ENCODE assay signal across 11 cellular contexts in the genomic region with DNA sequence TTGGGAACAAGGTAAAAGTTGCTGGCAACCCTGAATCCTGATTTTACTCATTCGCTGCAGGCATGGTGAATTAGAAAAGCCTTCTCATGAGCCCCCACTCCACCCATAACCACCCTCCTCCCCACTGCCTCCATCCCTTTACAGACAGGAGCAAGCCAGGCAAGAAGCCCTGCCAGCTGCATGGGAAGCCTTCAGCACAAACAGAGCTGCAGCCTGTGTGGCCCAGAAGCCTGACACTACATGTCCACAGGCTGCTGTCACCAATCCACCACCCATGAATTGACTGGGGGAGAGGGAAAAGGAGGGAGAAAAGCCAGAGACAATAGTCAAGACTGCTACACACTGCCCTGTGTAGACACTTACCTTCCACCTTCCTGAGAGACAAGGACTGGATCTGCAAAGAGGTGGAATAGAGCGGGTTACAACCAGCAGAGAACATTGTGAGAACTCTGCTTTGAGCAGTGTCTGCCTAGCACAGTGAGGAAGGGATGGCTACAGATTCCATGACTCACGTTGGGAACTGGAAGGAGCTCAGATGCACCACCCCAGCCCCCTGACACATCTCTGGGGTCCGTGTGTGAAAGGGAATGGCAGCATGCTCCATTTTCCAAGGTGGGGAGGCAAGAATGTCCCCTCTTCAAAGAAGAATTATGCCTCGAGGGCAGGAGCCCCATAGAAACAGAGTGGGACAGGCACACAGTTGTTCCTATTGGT. TPM values are rescaled to one million over a fixed set of nuclear protein-coding genes. Genes with fewer than 3 reads are reported as not detected.
DNase-seq lines count a peak whose midpoint lies in the region; ATAC-seq, FAIRE-seq and TF ChIP-seq lines count a peak whose summit lies in the region.
"Had no signal": no experiment of that assay in that cellular context is flagged by ENCODE, and none has a peak within 500 bp of the region (broad histone marks: within the 10 kb centered on the region; RNA-seq: fewer than 3 reads in every experiment).

No MANE protein-coding gene starts in this region.

- 86% methylated on average over 5 of the region's 5 CpGs for WGBS in HepG2 (ENCODE audit: low lambda C conversion rate)

- H3K27me3 Mint-ChIP-seq in mesothelial cell of epicardium (ENCODE audit: low read depth): no peaks in the 10 kb centered on the region

- H3K4me1 Mint-ChIP-seq in mesothelial cell of epicardium: peaks cover 14% of the 10 kb centered on the region

- no peaks in the 10 kb centered on the region for H3K27me3 ChIP-seq in HepG2 (ENCODE audit: control insufficient read depth in 1 of 2, insufficient read depth in 2 of 2, low read length in 2 of 2)

- TF ChIP-seq EP300 in HepG2 (IDR thresholded peaks at IDR 0.05; ENCODE audit: low read depth in 2 of 2, low read length in 2 of 2): no peak
- TF ChIP-seq EP300 in HepG2 (CRISPR knock-in tag; IDR thresholded peaks at IDR 0.05; ENCODE audit: borderline replicate concordance): no peak

- BruUV-seq in HepG2 (replicated peaks; lab: Mats Ljungman, UMichigan): no TSS peak

- H3K36me3 ChIP-seq in HEK293 (ENCODE audit: control insufficient read depth in 2 of 2, insufficient read depth in 1 of 2, low read length in 2 of 2) (peaks cover 0 to 75% of the 10 kb centered on the region in 2 experiments; a peak in 1 of 3 replicates), HepG2 (replicated peaks in 1 of 2; ENCODE audit: control insufficient read depth in 1 of 2, insufficient read depth in 2 of 2, low read length in 2 of 2) (no peaks in the 10 kb centered on the region)

- H3K27ac ChIP-seq in HEK293 (ENCODE audit: extremely low read depth, low read depth, low read length) (peak overlapping the region; percentile 43; the same call in 1 of the 2 replicates), HepG2 (ENCODE audit: extremely low read length, insufficient read depth, low read length) (no peak overlapping the region)

- TF ChIP-seq CTCF in AG04449 (IDR thresholded peaks at IDR 0.05; ENCODE audit: insufficient read depth, low read length, missing control alignments) (no peak), HEK293 (tag by site-specific recombination; IDR thresholded peaks at IDR 0.05) (no peak), cardiac fibroblast (IDR thresholded peaks at IDR 0.05; ENCODE audit: low read depth, low read length) (no peak), mesothelial cell of epicardium (IDR thresholded peaks at IDR 0.05; ENCODE audit: unreplicated experiment) (no peak), HepG2 (CRISPR knock-in tag; IDR thresholded peaks at IDR 0.05) (no peak)

- H3K4me3 ChIP-seq in AG04449 (ENCODE audit: low read depth, low read length): peak overlapping the region; percentile 25; the same call in 1 of the 2 replicates
- H3K4me3 ChIP-seq in HEK293 (ENCODE audit: low read depth, low read length): no peak overlapping the region
- no peak overlapping the region for H3K4me3 ChIP-seq in cardiac fibroblast (replicated peaks in 1 of 2; ENCODE audit: low read depth in 2 of 2, low read length in 2 of 2)
- no peak overlapping the region for H3K4me3 ChIP-seq in HepG2 (replicated peaks in 1 of 3; ENCODE audit: insufficient read depth in 1 of 3, low read depth in 2 of 3, low read length in 3 of 3)

- peak overlapping the region; percentile 76 for H3K27ac Mint-ChIP-seq in mesothelial cell of epicardium

- no peak for TF ChIP-seq RAD21 in HepG2 (CRISPR knock-in tag; IDR thresholded peaks at IDR 0.05)

- intact Hi-C loops in HepG2 (cut with micrococcal nuclease; ENCODE audit: unreplicated experiment): no loop called here

- H3K4me1 ChIP-seq in HEK293 (ENCODE audit: control insufficient read depth, insufficient read depth, low read length) (0 out of 2 replicates have a peak, but pooled peaks cover 8% of the 10 kb centered on the region), HepG2 (ENCODE audit: insufficient read depth, low read length) (peaks cover 10% of the 10 kb centered on the region)

- no peak overlapping the region for H2AFZ ChIP-seq in HepG2 (ENCODE audit: low read length)

- peaks cover 30% of the 10 kb centered on the region for H3K36me3 Mint-ChIP-seq in mesothelial cell of epicardium

- in situ Hi-C loops in HepG2 (cut with HindIII; ENCODE audit: extremely low pct_ligation_motif_present, low pct_unique_long_range_greater_than_20kb): no loop called here

- no peak for FAIRE-seq in HepG2 (lab: Jason Lieb, UNC)

- H3K9me3 Mint-ChIP-seq in mesothelial cell of epicardium: no peaks in the 10 kb centered on the region

- no peaks in the 10 kb centered on the region for H4K20me1 ChIP-seq in HepG2 (ENCODE audit: insufficient read depth, low read length)

- ATAC-seq in HepG2 (no peak; the same call in 2 of the 3 replicates), HG02938 (IDR thresholded peaks at IDR 0.05; ENCODE audit: unreplicated experiment) (no peak), HG02763 (IDR thresholded peaks at IDR 0.05; ENCODE audit: unreplicated experiment) (no peak)

- no peak overlapping the region for H3K4me3 Mint-ChIP-seq in mesothelial cell of epicardium

- H3K9me3 ChIP-seq in HEK293 (ENCODE audit: control insufficient read depth, insufficient read depth, low read depth, low read length) (no peaks in the 10 kb centered on the region), HepG2 (ENCODE audit: low read length) (no peaks in the 10 kb centered on the region)

- no peak for DNase-seq in AG04449 (ENCODE audit: low read depth, low spot score)
- DNase-seq in cardiac fibroblast (ENCODE audit: low read depth in 2 of 2): peak; percentile 62 to 78
- DNase-seq in mesothelial cell of epicardium (ENCODE audit: low spot score in 2 of 2, unreplicated experiment in 2 of 2): no peak
- no peak for DNase-seq in GOT3 (lab: John Stamatoyannopoulos, UW)
- DNase-seq in HepG2 (ENCODE audit: low spot score): no peak
- DNase-seq: activated CD8-positive, alpha-beta memory T cell treated with anti-CD3 and anti-CD28 coated beads, Interleukin-2, amount 50 U/mL, for 48 hours; substantia nigra had no signal

- no peaks in the 10 kb centered on the region for H3K79me2 ChIP-seq in HepG2 (ENCODE audit: insufficient read depth, low read length)

- CTCF ChIA-PET in AG04449 (lab: Yijun Ruan, JAX) (interaction anchor here (1.6 to 25.2 kb wide), 5 partner anchors 13 to 35 kb away, joined by 4 to 626 read pairs (median 5); a partner anchor contains a TSS), HEK293 (lab: Yijun Ruan, JAX) (interaction anchor here (0.8 to 2.2 kb wide), 4 partner anchors 8 to 398 kb away, joined by 3 to 16 read pairs (median 4); no protein-coding TSS in a partner anchor), HepG2 (lab: Yijun Ruan, JAX; ENCODE audit: low intra/inter-chr PET ratio, low total read pairs) (no interaction called here)

- POLR2A ChIA-PET in AG04449 (lab: Yijun Ruan, JAX): interaction anchor here (0.6 to 1.7 kb wide), 5 partner anchors 19 to 333 kb away, joined by 3 to 15 read pairs (median 5); a partner anchor contains a TSS
- POLR2A ChIA-PET in HEK293 (lab: Yijun Ruan, JAX): interaction anchor here (1.0 to 1.6 kb wide), 2 partner anchors 11 to 34 kb away, joined by 3 to 10 read pairs; a partner anchor contains a TSS
- POLR2A ChIA-PET in HepG2 (lab: Yijun Ruan, JAX): no interaction called here

- no peak overlapping the region for H3K9ac ChIP-seq in HepG2 (ENCODE audit: insufficient read depth, low read depth, low read length)

- no peak for TF ChIP-seq POLR2A in HepG2 (IDR thresholded peaks at IDR 0.05; ENCODE audit: insufficient read depth in 1 of 2, low read depth in 2 of 2, low read length in 2 of 2)

- H3K4me2 ChIP-seq in HepG2 (ENCODE audit: low read depth, low read length): no peak overlapping the region

RNA-seq across cellular contexts. Expression of a gene that starts 33.9 kb away (rescaled TPM):
- total RNA-seq in mesothelial cell of epicardium (24.9 to 26.5 TPM (median 25.1 TPM) in 3 replicates), HepG2 (2016; rRNA removed; fragmentation: Illumina TruSeq; extraction: Trizol) (1.1 and 1.2 TPM in 2 replicates)
- total RNA-seq in HepG2 (2016; cell fraction: cytosol; rRNA removed; fragmentation: Illumina TruSeq; extraction: Trizol; ENCODE audit: low read depth): 0.26 and 0.30 TPM in 2 replicates
- 1.1 and 2.5 TPM in 2 replicates for total RNA-seq in HepG2 (2016; cell fraction: insoluble cytoplasmic fraction; rRNA removed; fragmentation: Illumina TruSeq; extraction: Trizol)
- total RNA-seq in HepG2 (2016; cell fraction: membrane; rRNA removed; fragmentation: Illumina TruSeq; extraction: Trizol): 0.62 and 0.90 TPM in 2 replicates
- total RNA-seq in HepG2 (2016; cell fraction: nucleus; rRNA removed; fragmentation: Illumina TruSeq; extraction: Trizol): 3.9 and 7.0 TPM in 2 replicates
- polyA plus RNA-seq in HepG2 (2011; rRNA removed): 0.39 and 0.90 TPM in 2 replicates
- polyA plus RNA-seq in HepG2 (2011; cell fraction: cytosol; rRNA removed): 0.24 and 0.56 TPM in 2 replicates
- polyA plus RNA-seq in HepG2 (2011; cell fraction: nucleus; rRNA removed): 5.1 and 5.6 TPM in 2 replicates
- polyA plus RNA-seq in HepG2 (2012): 0.47 and 0.85 TPM in 2 replicates
- 0.08 and 0.09 TPM in 2 replicates for polyA plus RNA-seq in HepG2 (2016; cell fraction: cytosol; fragmentation: Illumina TruSeq; extraction: Trizol; ENCODE audit: low read depth)
- polyA plus RNA-seq in HepG2 (2016; cell fraction: insoluble cytoplasmic fraction; fragmentation: Illumina TruSeq; extraction: Trizol; ENCODE audit: low read depth): 0.66 and 0.96 TPM in 2 replicates
- polyA plus RNA-seq in HepG2 (2016; cell fraction: membrane; fragmentation: Illumina TruSeq; extraction: Trizol; ENCODE audit: low read depth): 0.25 and 0.31 TPM in 2 replicates
- 4.3 and 4.5 TPM in 2 replicates for polyA plus RNA-seq in HepG2 (2016; cell fraction: nucleus; fragmentation: Illumina TruSeq; extraction: Trizol; ENCODE audit: insufficient read depth, low read depth)
- 1.6 and 21.0 TPM in 2 replicates for polyA minus RNA-seq in HepG2 (2011; rRNA and poly(A)+ RNA removed; ENCODE audit: low replicate concordance)
- 0.88 and 1.2 TPM in 2 replicates for polyA minus RNA-seq in HepG2 (2011; cell fraction: cytosol; rRNA and poly(A)+ RNA removed)
- polyA minus RNA-seq in HepG2 (2011; cell fraction: nucleus; rRNA and poly(A)+ RNA removed): 8.6 and 8.9 TPM in 2 replicates

RNA-seq across cellular contexts. Expression of a gene that starts 50.7 kb away (rescaled TPM):
- total RNA-seq in mesothelial cell of epicardium (not detected in 3 replicates), HepG2 (2016; rRNA removed; fragmentation: Illumina TruSeq; extraction: Trizol) (not detected in 2 replicates)
- not detected in 2 replicates for total RNA-seq in HepG2 (2016; cell fraction: cytosol; rRNA removed; fragmentation: Illumina TruSeq; extraction: Trizol; ENCODE audit: low read depth)
- not detected in 2 replicates for total RNA-seq in HepG2 (2016; cell fraction: insoluble cytoplasmic fraction; rRNA removed; fragmentation: Illumina TruSeq; extraction: Trizol)
- total RNA-seq in HepG2 (2016; cell fraction: membrane; rRNA removed; fragmentation: Illumina TruSeq; extraction: Trizol): not detected in 2 replicates
- not detected in 2 replicates for total RNA-seq in HepG2 (2016; cell fraction: nucleus; rRNA removed; fragmentation: Illumina TruSeq; extraction: Trizol)
- polyA plus RNA-seq in HepG2 (2011; rRNA removed): not detected in 2 replicates
- polyA plus RNA-seq in HepG2 (2011; cell fraction: cytosol; rRNA removed): not detected in 2 replicates
- polyA plus RNA-seq in HepG2 (2011; cell fraction: nucleus; rRNA removed): not detected in 2 replicates
- polyA plus RNA-seq in HepG2 (2012): not detected in 2 replicates
- polyA plus RNA-seq in HepG2 (2016; cell fraction: cytosol; fragmentation: Illumina TruSeq; extraction: Trizol; ENCODE audit: low read depth): not detected in 2 replicates
- polyA plus RNA-seq in HepG2 (2016; cell fraction: insoluble cytoplasmic fraction; fragmentation: Illumina TruSeq; extraction: Trizol; ENCODE audit: low read depth): not detected in 2 replicates
- not detected in 2 replicates for polyA plus RNA-seq in HepG2 (2016; cell fraction: membrane; fragmentation: Illumina TruSeq; extraction: Trizol; ENCODE audit: low read depth)
- not detected in 2 replicates for polyA plus RNA-seq in HepG2 (2016; cell fraction: nucleus; fragmentation: Illumina TruSeq; extraction: Trizol; ENCODE audit: insufficient read depth, low read depth)
- not detected in 2 replicates for polyA minus RNA-seq in HepG2 (2011; rRNA and poly(A)+ RNA removed; ENCODE audit: low replicate concordance)
- polyA minus RNA-seq in HepG2 (2011; cell fraction: cytosol; rRNA and poly(A)+ RNA removed): not detected in 2 replicates
- not detected in 2 replicates for polyA minus RNA-seq in HepG2 (2011; cell fraction: nucleus; rRNA and poly(A)+ RNA removed)
- total RNA-seq: NCI-H460 had no signal

Comparison
In these comparisons a context has a peak if more than half of its experiments do, and no peak if none do; other contexts are left out.
1. DNase-seq: peak in cardiac fibroblast (2 of 2); none in AG04449 (single experiment), mesothelial cell of epicardium (0 of 2), GOT3 (single experiment) and HepG2 (single experiment).